Comparison of ENCODE assay signal across 8 cellular contexts in the genomic region with DNA sequence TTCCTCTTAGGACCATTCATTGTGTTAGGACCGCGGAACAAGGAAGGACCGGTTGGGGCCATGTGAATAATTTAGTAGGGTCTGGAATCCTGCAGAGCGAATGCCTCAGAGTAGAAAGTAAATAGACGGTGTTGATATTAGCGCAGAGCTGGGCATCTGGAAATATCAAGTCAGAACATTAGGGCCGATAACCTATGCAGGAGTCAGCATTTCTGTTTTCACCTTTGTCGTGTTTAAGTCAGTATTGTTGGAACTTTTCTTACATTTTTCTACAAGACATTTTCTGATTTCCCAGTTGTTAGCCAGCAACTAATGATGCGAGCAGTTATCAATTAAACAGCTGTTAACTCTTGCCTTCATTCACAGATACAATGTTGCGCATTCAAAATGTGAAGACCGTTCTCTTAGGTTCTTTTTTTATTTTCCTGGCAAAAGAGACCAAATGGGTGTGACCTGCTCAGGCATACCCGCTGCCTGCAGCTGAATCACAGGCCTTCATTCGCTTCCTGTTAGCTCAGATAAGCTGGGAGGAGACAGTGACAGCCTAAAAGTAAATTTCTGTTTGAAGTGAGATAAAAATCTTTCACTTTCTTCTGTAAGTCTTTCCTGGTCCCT. TPM values are rescaled to one million over a fixed set of nuclear protein-coding genes. Genes with fewer than 3 reads are reported as not detected.
A peak's percentile ranks its signal among the peaks of the same experiment; 100 is the strongest.
DNase-seq lines count a peak whose midpoint lies in the region; ATAC-seq and TF ChIP-seq lines count a peak whose summit lies in the region.

No MANE protein-coding gene starts in this region.

- DNase-seq in Right ventricle myocardium inferior (ENCODE audit: missing footprints): no peak
- no peak for DNase-seq in cardiac septum (ENCODE audit: low spot score)
- peak; percentile 21 for DNase-seq in NCI-H446 treated with DMSO at 0.1 percent for 48 hours (lab: John Stamatoyannopoulos, UW)
- DNase-seq in activated T-cell treated with anti-CD3 and anti-CD28 coated beads for 24 hours (ENCODE audit: low read depth): peak; percentile 36
- no peak for DNase-seq in thoracic aorta (ENCODE audit: low spot score)

- H3K4me1 ChIP-seq in muscle layer of duodenum (ENCODE audit: control insufficient read depth in 1 of 2, insufficient read depth in 2 of 2, low read length in 2 of 2) (peaks cover 25 to 37% of the 10 kb centered on the region in 2 donors), thoracic aorta (ENCODE audit: control insufficient read depth in 1 of 2, low read depth in 2 of 2) (peaks cover 29 to 42% of the 10 kb centered on the region in 2 donors)

- TF ChIP-seq CTCF in thoracic aorta (IDR thresholded peaks at IDR 0.05): no peak

- H3K4me3 ChIP-seq in muscle layer of duodenum (ENCODE audit: low read depth in 1 of 2, low read length in 2 of 2): peak overlapping the region; percentile 89 to 92
- H3K4me3 ChIP-seq in thoracic aorta: peak overlapping the region; percentile 93

- peak; percentile 6 for ATAC-seq in Right ventricle myocardium inferior
- peak; percentile 33 for ATAC-seq in esophagus mucosa
- peak; percentile 17 for ATAC-seq in thoracic aorta (ENCODE audit: insufficient number of reproducible peaks, low FRiP score, low read depth)
- no peak for ATAC-seq in GM21619 (IDR thresholded peaks at IDR 0.05; ENCODE audit: unreplicated experiment)

- H3K9me3 ChIP-seq in muscle layer of duodenum (ENCODE audit: control insufficient read depth in 1 of 2, low read length in 2 of 2) (no peaks in the 10 kb centered on the region), thoracic aorta (no peaks in the 10 kb centered on the region)

- H3K27ac ChIP-seq in muscle layer of duodenum (ENCODE audit: low read length) (peak overlapping the region; percentile 97), thoracic aorta (peak overlapping the region; percentile 96 to 99)

- intact Hi-C loops in Right ventricle myocardium inferior (cut with DNase I) (loop anchor here (2.0 kb wide), 1 partner anchor 41 kb away; the partner anchor contains the start of gene PARP6), cardiac septum (cut with DNase I) (loop anchor here (1.0 kb wide), 1 partner anchor 40 kb away; the partner anchor contains the start of gene PARP6)

- no peaks in the 10 kb centered on the region for H3K27me3 ChIP-seq in muscle layer of duodenum (ENCODE audit: low read depth, low read length)
- H3K27me3 ChIP-seq in thoracic aorta (replicated peaks; ENCODE audit: insufficient read depth): no peaks in the 10 kb centered on the region

- H3K36me3 ChIP-seq in muscle layer of duodenum (ENCODE audit: control insufficient read depth in 1 of 2, insufficient read depth in 2 of 2, low read length in 2 of 2) (peaks cover 0 to 25% of the 10 kb centered on the region in 2 donors), thoracic aorta (no peaks in the 10 kb centered on the region)

RNA-seq across cellular contexts. Expression of gene PKM, which starts 1.0 kb away (rescaled TPM):
- total RNA-seq in Right ventricle myocardium inferior (1,022 TPM), cardiac septum (984 TPM), esophagus mucosa (1,103 TPM), thoracic aorta (100 to 1,000 TPM; 515 to 544 TPM)

RNA-seq across cellular contexts. Expression of gene GRAMD2A, which starts 34.4 kb away (rescaled TPM):
- total RNA-seq in Right ventricle myocardium inferior (not detected), cardiac septum (not detected), esophagus mucosa (4.0 TPM), thoracic aorta (under 1 TPM in 1 of 2 donors, not detected in 1; 0.85 TPM)

RNA-seq across cellular contexts. Expression of gene PARP6, which starts 40.4 kb away (rescaled TPM):
- total RNA-seq in Right ventricle myocardium inferior: 46.4 TPM
- total RNA-seq in cardiac septum: 34.6 TPM
- total RNA-seq in esophagus mucosa: 32.6 TPM
- 10 to 100 TPM; 44.0 to 49.9 TPM for total RNA-seq in thoracic aorta

Comparison
In these comparisons a context has a peak if more than half of its experiments do, and no peak if none do; other contexts are left out.
1. DNase-seq: peak in NCI-H446 treated with DMSO at 0.1 percent for 48 hours (single experiment) and activated T-cell treated with anti-CD3 and anti-CD28 coated beads for 24 hours (single experiment); none in Right ventricle myocardium inferior (single experiment), cardiac septum (single experiment) and thoracic aorta (single experiment).